ENCODE assay signal across 24 cellular contexts in the genomic region with DNA sequence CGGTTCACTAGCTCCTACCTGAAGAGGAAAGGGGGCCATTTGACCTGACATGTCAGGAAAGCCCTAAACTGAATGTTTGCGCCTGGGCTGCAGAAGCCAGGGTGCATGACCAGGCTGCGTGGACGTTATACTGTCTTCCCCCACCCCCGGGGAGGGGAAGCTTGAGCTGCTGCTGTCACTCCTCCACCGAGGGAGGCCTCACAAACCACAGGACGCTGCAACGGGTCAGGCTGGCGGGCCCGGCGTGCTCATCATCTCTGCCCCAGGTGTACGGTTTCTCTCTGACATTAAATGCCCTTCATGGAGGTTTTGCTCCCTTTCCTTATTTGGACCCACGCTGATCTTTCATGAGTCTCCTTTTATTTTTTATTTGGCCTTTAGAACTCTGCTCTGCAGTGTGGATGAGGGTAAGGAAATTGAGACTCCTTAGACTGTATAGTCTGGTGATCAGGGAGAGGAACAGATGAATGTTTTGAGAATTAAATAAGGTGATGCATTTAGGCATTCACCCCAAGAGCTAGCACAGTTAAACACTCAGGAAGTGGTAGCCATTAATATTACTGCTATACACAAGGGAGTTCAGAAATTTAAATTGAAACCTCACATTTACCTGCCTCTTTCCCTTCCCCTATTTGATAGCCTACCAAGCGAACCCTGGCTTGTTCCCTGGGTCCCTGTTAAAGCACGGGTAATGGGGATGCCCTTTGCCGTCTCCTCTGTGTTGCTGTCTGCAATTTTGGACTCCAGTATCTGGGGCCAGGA. TPM values are rescaled to one million over a fixed set of nuclear protein-coding genes. Genes with fewer than 3 reads are reported as not detected.
DNase-seq lines count a peak whose midpoint lies in the region; ATAC-seq and TF ChIP-seq lines count a peak whose summit lies in the region.
"Had no signal": no experiment of that assay in that cellular context is flagged by ENCODE, and none has a peak within 500 bp of the region (broad histone marks: within the 10 kb centered on the region; RNA-seq: fewer than 3 reads in every experiment).

No MANE protein-coding gene starts in this region.

- no peaks in the 10 kb centered on the region for H3K4me1 Mint-ChIP-seq in activated CD8-positive, alpha-beta T cell treated with anti-CD3 and anti-CD28 coated beads for 36 hours (ENCODE audit: low read depth)
- peaks cover 16% of the 10 kb centered on the region for H3K4me1 Mint-ChIP-seq in activated CD8-positive, alpha-beta T cell treated with anti-CD3 and anti-CD28 coated beads, Interleukin-2, amount 10 ng/mL, durations not matched to agents 7 days and 5 days (ENCODE audit: low read depth)
- H3K4me1 Mint-ChIP-seq in IgD-negative memory B cell = peaks cover 10 to 12% (median 11%) of the 10 kb centered on the region in 3 donors
- H3K4me1 Mint-ChIP-seq in activated naive CD8-positive, alpha-beta T cell treated with anti-CD3 and anti-CD28 coated beads, Interleukin-2, amount 50 U/mL, for 24 hours = peaks cover 6% of the 10 kb centered on the region
- H3K4me1 Mint-ChIP-seq: activated naive CD4-positive, alpha-beta T cell treated with anti-CD3 and anti-CD28 coated beads, Interleukin-2, amount 50 U/mL, for 24 hours; activated T-helper 17 cell treated with anti-CD3 and anti-CD28 coated beads, Interleukin-2, amount 50 U/mL, for 72 hours had no signal

- H3K9me3 ChIP-seq in parathyroid adenoma (ENCODE audit: control insufficient read depth, low read length) = no peaks in the 10 kb centered on the region
- H3K9me3 ChIP-seq: lower lobe of right lung had no signal

- peak; percentile 21 for DNase-seq in activated CD8-positive, alpha-beta T cell treated with anti-CD3 and anti-CD28 coated beads for 36 hours
- DNase-seq in activated CD8-positive, alpha-beta T cell treated with anti-CD3 and anti-CD28 coated beads, Interleukin-2, amount 10 ng/mL, durations not matched to agents 7 days and 5 days = no peak
- DNase-seq in activated naive CD8-positive, alpha-beta T cell treated with anti-CD3 and anti-CD28 coated beads, Interleukin-2, amount 50 U/mL, for 24 hours = no peak
- no peak for DNase-seq in dermis blood vessel endothelial cell
- DNase-seq: 8988T; activated CD4-positive, alpha-beta T cell treated with anti-CD3 and anti-CD28 coated beads, Interleukin-2, amount 10 ng/mL, durations not matched to agents 7 days and 5 days; activated CD8-positive, alpha-beta memory T cell treated with anti-CD3 and anti-CD28 coated beads, Interleukin-2, amount 50 U/mL, for 4 hours; DMS79 treated with DMSO at 0.1 percent for 48 hours; dorsolateral prefrontal cortex; lower lobe of right lung had no signal

- H3K27ac ChIP-seq in parathyroid adenoma = peak overlapping the region; percentile 96
- H3K27ac ChIP-seq: lower lobe of right lung, VCaP had no signal

- H3K27ac Mint-ChIP-seq in activated CD8-positive, alpha-beta T cell treated with anti-CD3 and anti-CD28 coated beads for 36 hours = no peak overlapping the region
- H3K27ac Mint-ChIP-seq in activated CD8-positive, alpha-beta T cell treated with anti-CD3 and anti-CD28 coated beads, Interleukin-2, amount 10 ng/mL, durations not matched to agents 7 days and 5 days = no peak overlapping the region
- H3K27ac Mint-ChIP-seq in IgD-negative memory B cell = peak overlapping the region in 1 of 3 donors; percentile 84
- H3K27ac Mint-ChIP-seq in activated naive CD8-positive, alpha-beta T cell treated with anti-CD3 and anti-CD28 coated beads, Interleukin-2, amount 50 U/mL, for 24 hours = no peak overlapping the region
- H3K27ac Mint-ChIP-seq: activated CD4-positive, alpha-beta T cell treated with anti-CD3 and anti-CD28 coated beads, Interleukin-2, amount 10 ng/mL, durations not matched to agents 7 days and 5 days; activated naive CD4-positive, alpha-beta T cell treated with anti-CD3 and anti-CD28 coated beads, Interleukin-2, amount 50 U/mL, for 24 hours; activated T-helper 17 cell treated with anti-CD3 and anti-CD28 coated beads, Interleukin-2, amount 50 U/mL, for 72 hours had no signal

- peaks cover 8% of the 10 kb centered on the region for H3K27me3 Mint-ChIP-seq in activated CD8-positive, alpha-beta T cell treated with anti-CD3 and anti-CD28 coated beads for 36 hours
- H3K27me3 Mint-ChIP-seq in activated CD8-positive, alpha-beta T cell treated with anti-CD3 and anti-CD28 coated beads, Interleukin-2, amount 10 ng/mL, durations not matched to agents 7 days and 5 days (ENCODE audit: low read depth) = peaks cover 35% of the 10 kb centered on the region
- peaks cover 10% of the 10 kb centered on the region for H3K27me3 Mint-ChIP-seq in IgD-negative memory B cell
- H3K27me3 Mint-ChIP-seq in activated naive CD8-positive, alpha-beta T cell treated with anti-CD3 and anti-CD28 coated beads, Interleukin-2, amount 50 U/mL, for 24 hours = peaks cover 13% of the 10 kb centered on the region

- H3K9ac ChIP-seq in parathyroid adenoma = no peak overlapping the region

- H3K36me3 ChIP-seq in parathyroid adenoma (ENCODE audit: control insufficient read depth, insufficient read depth, low read length) = no peaks in the 10 kb centered on the region

- intact Hi-C loops in activated CD8-positive, alpha-beta T cell treated with anti-CD3 and anti-CD28 coated beads for 36 hours (cut with micrococcal nuclease) = no loop called here

- peaks cover 69% of the 10 kb centered on the region for H3K4me1 ChIP-seq in parathyroid adenoma
- H3K4me1 ChIP-seq: lower lobe of right lung had no signal

- no peak overlapping the region for H3K4me3 Mint-ChIP-seq in activated CD8-positive, alpha-beta T cell treated with anti-CD3 and anti-CD28 coated beads for 36 hours
- H3K4me3 Mint-ChIP-seq in activated CD8-positive, alpha-beta T cell treated with anti-CD3 and anti-CD28 coated beads, Interleukin-2, amount 10 ng/mL, durations not matched to agents 7 days and 5 days = no peak overlapping the region
- H3K4me3 Mint-ChIP-seq in IgD-negative memory B cell = peak overlapping the region in 3 of 4 donors; percentile 50 to 79 (median 54)
- no peak overlapping the region for H3K4me3 Mint-ChIP-seq in activated naive CD8-positive, alpha-beta T cell treated with anti-CD3 and anti-CD28 coated beads, Interleukin-2, amount 50 U/mL, for 24 hours
- H3K4me3 Mint-ChIP-seq: activated CD4-positive, alpha-beta T cell treated with anti-CD3 and anti-CD28 coated beads, Interleukin-2, amount 10 ng/mL, durations not matched to agents 7 days and 5 days; activated naive CD4-positive, alpha-beta T cell treated with anti-CD3 and anti-CD28 coated beads, Interleukin-2, amount 50 U/mL, for 24 hours; activated T-helper 17 cell treated with anti-CD3 and anti-CD28 coated beads, Interleukin-2, amount 50 U/mL, for 72 hours; central memory CD8-positive, alpha-beta T cell; neural crest cell had no signal

- no peak overlapping the region for H3K4me3 ChIP-seq in parathyroid adenoma (ENCODE audit: low read depth, low read length)
- H3K4me3 ChIP-seq: dorsolateral prefrontal cortex, GM12878, lower lobe of right lung had no signal

- H3K36me3 Mint-ChIP-seq in activated CD8-positive, alpha-beta T cell treated with anti-CD3 and anti-CD28 coated beads for 36 hours (ENCODE audit: low read depth) = no peaks in the 10 kb centered on the region
- no peaks in the 10 kb centered on the region for H3K36me3 Mint-ChIP-seq in activated CD8-positive, alpha-beta T cell treated with anti-CD3 and anti-CD28 coated beads, Interleukin-2, amount 10 ng/mL, durations not matched to agents 7 days and 5 days (ENCODE audit: low read depth)
- H3K36me3 Mint-ChIP-seq in IgD-negative memory B cell = no peaks in the 10 kb centered on the region
- no peaks in the 10 kb centered on the region for H3K36me3 Mint-ChIP-seq in activated naive CD8-positive, alpha-beta T cell treated with anti-CD3 and anti-CD28 coated beads, Interleukin-2, amount 50 U/mL, for 24 hours (ENCODE audit: low read depth)
- H3K36me3 Mint-ChIP-seq: activated naive CD4-positive, alpha-beta T cell treated with anti-CD3 and anti-CD28 coated beads, Interleukin-2, amount 50 U/mL, for 24 hours had no signal

- H2AFZ ChIP-seq in parathyroid adenoma = peak overlapping the region; percentile 28

- no peak for TF ChIP-seq CTCF in activated CD8-positive, alpha-beta T cell treated with anti-CD3 and anti-CD28 coated beads for 36 hours (IDR thresholded peaks at IDR 0.05)
- TF ChIP-seq CTCF in parathyroid adenoma (IDR thresholded peaks at IDR 0.05) = no peak

- H3K27me3 ChIP-seq in parathyroid adenoma (ENCODE audit: control insufficient read depth, insufficient read depth, low read length) = no peaks in the 10 kb centered on the region
- H3K27me3 ChIP-seq: dorsolateral prefrontal cortex had no signal

- CTCF ChIA-PET in activated CD8-positive, alpha-beta T cell treated with anti-CD3 and anti-CD28 coated beads for 36 hours (lab: Charles Lee) = interaction anchor here (0.7 to 15.4 kb wide), 4 partner anchors 12 to 293 kb away, joined by 3 to 456 read pairs (median 17); no protein-coding TSS in a partner anchor
- CTCF ChIA-PET in activated CD8-positive, alpha-beta T cell treated with anti-CD3 and anti-CD28 coated beads, Interleukin-2, amount 10 ng/mL, durations not matched to agents 7 days and 5 days (lab: Charles Lee) = interaction anchor here (2.9 to 15.8 kb wide), 4 partner anchors 11 to 293 kb away, joined by 20 to 491 read pairs (median 34); no protein-coding TSS in a partner anchor

- no peak overlapping the region for H3K4me2 ChIP-seq in parathyroid adenoma (ENCODE audit: low read length)

- H3K79me2 ChIP-seq in parathyroid adenoma = peaks cover 3% of the 10 kb centered on the region

- peak; percentile 55 for ATAC-seq in activated CD8-positive, alpha-beta T cell treated with anti-CD3 and anti-CD28 coated beads for 36 hours
- ATAC-seq in activated CD8-positive, alpha-beta T cell treated with anti-CD3 and anti-CD28 coated beads, Interleukin-2, amount 10 ng/mL, durations not matched to agents 7 days and 5 days = no peak
- ATAC-seq in activated naive CD8-positive, alpha-beta T cell treated with anti-CD3 and anti-CD28 coated beads, Interleukin-2, amount 50 U/mL, for 24 hours = peak; percentile 57
- ATAC-seq in GM21529 (IDR thresholded peaks at IDR 0.05; ENCODE audit: unreplicated experiment) = no peak
- ATAC-seq in activated CD4-positive, CD25-positive, alpha-beta regulatory T cell treated with anti-CD3 and anti-CD28 coated beads, Interleukin-2, amount 50 U/mL, for 24 hours = no peak
- ATAC-seq: activated T-helper 17 cell treated with anti-CD3 and anti-CD28 coated beads, Interleukin-2, amount 50 U/mL, for 72 hours; GM12878; lower lobe of right lung; SK-N-SH treated with all-trans-retinoic acid at 6 μM for 48 hours had no signal

- no peaks in the 10 kb centered on the region for H3K9me3 Mint-ChIP-seq in activated CD8-positive, alpha-beta T cell treated with anti-CD3 and anti-CD28 coated beads for 36 hours
- no peaks in the 10 kb centered on the region for H3K9me3 Mint-ChIP-seq in activated CD8-positive, alpha-beta T cell treated with anti-CD3 and anti-CD28 coated beads, Interleukin-2, amount 10 ng/mL, durations not matched to agents 7 days and 5 days (ENCODE audit: insufficient read depth)
- H3K9me3 Mint-ChIP-seq in IgD-negative memory B cell = no peaks in the 10 kb centered on the region
- H3K9me3 Mint-ChIP-seq in activated naive CD8-positive, alpha-beta T cell treated with anti-CD3 and anti-CD28 coated beads, Interleukin-2, amount 50 U/mL, for 24 hours = no peaks in the 10 kb centered on the region
- H3K9me3 Mint-ChIP-seq: activated CD4-positive, alpha-beta T cell treated with anti-CD3 and anti-CD28 coated beads, Interleukin-2, amount 10 ng/mL, durations not matched to agents 7 days and 5 days; activated naive CD4-positive, alpha-beta T cell treated with anti-CD3 and anti-CD28 coated beads, Interleukin-2, amount 50 U/mL, for 24 hours; activated T-helper 17 cell treated with anti-CD3 and anti-CD28 coated beads, Interleukin-2, amount 50 U/mL, for 72 hours; central memory CD8-positive, alpha-beta T cell; neural crest cell had no signal

- POLR2A ChIA-PET in activated CD8-positive, alpha-beta T cell treated with anti-CD3 and anti-CD28 coated beads for 36 hours (lab: Charles Lee) = interaction anchor here (1.0 kb wide), 1 partner anchor 44 kb away, joined by 3 read pairs; a partner anchor contains a TSS
- POLR2A ChIA-PET in activated CD8-positive, alpha-beta T cell treated with anti-CD3 and anti-CD28 coated beads, Interleukin-2, amount 10 ng/mL, durations not matched to agents 7 days and 5 days (lab: Charles Lee) = no interaction called here

RNA-seq across cellular contexts. Expression of a gene that starts 18.1 kb away (rescaled TPM):
- total RNA-seq in activated CD8-positive, alpha-beta T cell treated with anti-CD3 and anti-CD28 coated beads for 36 hours = not detected
- total RNA-seq in activated CD8-positive, alpha-beta T cell treated with anti-CD3 and anti-CD28 coated beads, Interleukin-2, amount 10 ng/mL, durations not matched to agents 7 days and 5 days = not detected
- polyA plus RNA-seq in IgD-negative memory B cell = 0.33 TPM
- 0.28 and 1.5 TPM in 2 replicates for total RNA-seq in dermis blood vessel endothelial cell
- total RNA-seq: endothelial cell of umbilical vein, HT-29, pulmonary artery endothelial cell had no signal
- polyA plus RNA-seq: endothelial cell of umbilical vein had no signal

RNA-seq across cellular contexts. Expression of a gene that starts 43.8 kb away (rescaled TPM):
- 10 to 100 TPM; 48.3 to 49.9 TPM for total RNA-seq in activated CD8-positive, alpha-beta T cell treated with anti-CD3 and anti-CD28 coated beads for 36 hours
- total RNA-seq in activated CD8-positive, alpha-beta T cell treated with anti-CD3 and anti-CD28 coated beads, Interleukin-2, amount 10 ng/mL, durations not matched to agents 7 days and 5 days = 10 to 100 TPM; 64.4 to 68.3 TPM
- polyA plus RNA-seq in IgD-negative memory B cell = 2.9 TPM
- total RNA-seq in dermis blood vessel endothelial cell = 59.9 and 68.6 TPM in 2 replicates

RNA-seq across cellular contexts. Expression of a gene that starts 52.7 kb away (rescaled TPM):
- 10 to 100 TPM; 23.3 to 25.1 TPM for total RNA-seq in activated CD8-positive, alpha-beta T cell treated with anti-CD3 and anti-CD28 coated beads for 36 hours
- total RNA-seq in activated CD8-positive, alpha-beta T cell treated with anti-CD3 and anti-CD28 coated beads, Interleukin-2, amount 10 ng/mL, durations not matched to agents 7 days and 5 days = 10 to 100 TPM; 27.5 to 28.9 TPM
- 20.5 TPM for polyA plus RNA-seq in IgD-negative memory B cell
- total RNA-seq in dermis blood vessel endothelial cell = 17.4 and 21.7 TPM in 2 replicates

Comparison
In these comparisons a context has a peak if more than half of its experiments do, and no peak if none do; other contexts are left out.
1. ATAC-seq: peak in activated CD8-positive, alpha-beta T cell treated with anti-CD3 and anti-CD28 coated beads for 36 hours (single experiment) and activated naive CD8-positive, alpha-beta T cell treated with anti-CD3 and anti-CD28 coated beads, Interleukin-2, amount 50 U/mL, for 24 hours (single experiment); none in activated CD8-positive, alpha-beta T cell treated with anti-CD3 and anti-CD28 coated beads, Interleukin-2, amount 10 ng/mL, durations not matched to agents 7 days and 5 days (single experiment), GM21529 (single experiment) and activated CD4-positive, CD25-positive, alpha-beta regulatory T cell treated with anti-CD3 and anti-CD28 coated beads, Interleukin-2, amount 50 U/mL, for 24 hours (0 of 2).
2. H3K4me3 Mint-ChIP-seq: peak in IgD-negative memory B cell (3 of 4); none in activated CD8-positive, alpha-beta T cell treated with anti-CD3 and anti-CD28 coated beads for 36 hours (single experiment), activated CD8-positive, alpha-beta T cell treated with anti-CD3 and anti-CD28 coated beads, Interleukin-2, amount 10 ng/mL, durations not matched to agents 7 days and 5 days (single experiment) and activated naive CD8-positive, alpha-beta T cell treated with anti-CD3 and anti-CD28 coated beads, Interleukin-2, amount 50 U/mL, for 24 hours (single experiment).